19 cellular contexts compared by ENCODE assay signal in genomic region chr6:56693988-56694387, GRCh38. TPM values are rescaled to one million over a fixed set of nuclear protein-coding genes. Genes with fewer than 3 reads are reported as not detected.
DNase-seq lines count a peak whose midpoint lies in the region; ATAC-seq, FAIRE-seq and TF ChIP-seq lines count a peak whose summit lies in the region.
"Had no signal": no experiment of that assay in that cellular context is flagged by ENCODE, and none has a peak within 500 bp of the region (broad histone marks: within the 10 kb centered on the region; RNA-seq: fewer than 3 reads in every experiment).

No MANE protein-coding gene starts in this region.

- intact Hi-C loops in endothelial cell of umbilical vein (cut with micrococcal nuclease), result loop anchor here (5.0 kb wide), 1 partner anchor 42 kb away; no protein-coding TSS in a partner anchor
- intact Hi-C loops in pancreas (cut with DNase I), result no loop called here

- CTCF ChIA-PET in endothelial cell of umbilical vein (lab: Charles Lee), result interaction anchor here (1.4 to 1.5 kb wide), 4 partner anchors 24 to 150 kb away, joined by 3 to 5 read pairs (median 4); no protein-coding TSS in a partner anchor

- H3K4me1 ChIP-seq in endothelial cell of umbilical vein (ENCODE audit: control insufficient read depth, extremely low read depth, insufficient read depth, low read length) (peaks cover 52% of the 10 kb centered on the region), pancreas (peaks cover 0 to 11% (median 9%) of the 10 kb centered on the region in 3 donors)
- H3K4me1 ChIP-seq: parathyroid adenoma had no signal

- ATAC-seq in pancreas, result peak in 3 of 4 donors; percentile 26 to 39 (median 32)
- ATAC-seq in GM18519 (IDR thresholded peaks at IDR 0.05; ENCODE audit: low FRiP score, unreplicated experiment), result no peak
- ATAC-seq: naive thymus-derived CD4-positive, alpha-beta T cell had no signal

- in situ Hi-C loops in ACHN (cut with HindIII; ENCODE audit: low pct_ligation_motif_present, low pct_unique_long_range_greater_than_20kb, low sequenced_read_pairs), result no loop called here

- H4K20me1 ChIP-seq in endothelial cell of umbilical vein (replicated peaks; ENCODE audit: control insufficient read depth, extremely low read depth, insufficient read depth, low read length), result no peaks in the 10 kb centered on the region

- no TSS peak for BruUV-seq in endothelial cell of umbilical vein (replicated peaks; lab: Mats Ljungman, UMichigan)

- no peak overlapping the region for H2AFZ ChIP-seq in endothelial cell of umbilical vein (ENCODE audit: low read depth, low read length)
- H2AFZ ChIP-seq: parathyroid adenoma had no signal

- FAIRE-seq in endothelial cell of umbilical vein (lab: Jason Lieb, UNC) (no peak), pancreas (lab: Jason Lieb, UNC) (peak; percentile 97)

- H3K9me3 ChIP-seq in endothelial cell of umbilical vein (replicated peaks; ENCODE audit: control insufficient read depth, insufficient read depth, low read length) (no peaks in the 10 kb centered on the region), pancreas (no peaks in the 10 kb centered on the region)
- H3K9me3 ChIP-seq: tibial artery had no signal

- no peak for TF ChIP-seq CTCF in endothelial cell of umbilical vein (IDR thresholded peaks at IDR 0.05; ENCODE audit: extremely low read depth in 1 of 2, insufficient read depth in 1 of 2, low read depth in 1 of 2, low read length in 2 of 2)
- TF ChIP-seq CTCF in pancreas (IDR thresholded peaks at IDR 0.05), result no peak

- H3K4me3 ChIP-seq in endothelial cell of umbilical vein (replicated peaks in 1 of 3; ENCODE audit: insufficient read depth in 1 of 3, low read depth in 1 of 3, low read length in 3 of 3) (no peak overlapping the region), pancreas (no peak overlapping the region)

- H3K27me3 ChIP-seq in endothelial cell of umbilical vein (ENCODE audit: control insufficient read depth in 2 of 2, insufficient read depth in 2 of 2, low read length in 2 of 2), result no peaks in the 10 kb centered on the region
- H3K27me3 ChIP-seq in pancreas, result no peaks in the 10 kb centered on the region
- H3K27me3 ChIP-seq: tibial artery had no signal

- DNase-seq in ACHN (peak; percentile 34), LoVo (ENCODE audit: low spot score) (peak; percentile 74), endothelial cell of umbilical vein (ENCODE audit: low read depth, low spot score) (peak; percentile 39), pancreas (no peak), iPS-NIHi7 (ENCODE audit: extremely low spot score) (no peak), activated gamma-delta T cell treated with Interleukin-2 at 50 U/mL for 16 hours (no peak)
- no peak for DNase-seq in central memory CD4-positive, alpha-beta T cell
- DNase-seq: DND-41; endodermal cell; kidney; mesendoderm; naive thymus-derived CD4-positive, alpha-beta T cell; NCI-H1417 treated with DMSO at 0.1 percent for 48 hours; NCI-H2171; NCI-H526; stimulated activated naive CD4-positive, alpha-beta T cell treated with Interleukin-2 at 50 U/mL for 16 hours; tibial artery had no signal

- no peak for TF ChIP-seq POLR2A in endothelial cell of umbilical vein (IDR thresholded peaks at IDR 0.05; ENCODE audit: low read depth, low read length)

- POLR2A ChIA-PET in endothelial cell of umbilical vein (lab: Charles Lee), result no interaction called here

- H3K9me1 ChIP-seq in endothelial cell of umbilical vein (replicated peaks; ENCODE audit: control insufficient read depth, extremely low read depth, insufficient read depth, low read length), result no peaks in the 10 kb centered on the region

- no peak overlapping the region for H3K9ac ChIP-seq in endothelial cell of umbilical vein (replicated peaks; ENCODE audit: extremely low read depth, insufficient read depth, low read length)
- H3K9ac ChIP-seq: parathyroid adenoma had no signal

- peak overlapping the region; percentile 1 for H3K4me2 ChIP-seq in endothelial cell of umbilical vein (ENCODE audit: insufficient read depth, low read length)

- H3K36me3 ChIP-seq in endothelial cell of umbilical vein (ENCODE audit: control insufficient read depth in 2 of 2, extremely low read depth in 1 of 2, insufficient read depth in 2 of 2, low read length in 2 of 2), result no peaks in the 10 kb centered on the region
- no peaks in the 10 kb centered on the region for H3K36me3 ChIP-seq in pancreas
- H3K36me3 ChIP-seq: tibial artery had no signal

- H3K27ac ChIP-seq in endothelial cell of umbilical vein (ENCODE audit: insufficient read depth, low read depth, low read length) (peak overlapping the region; percentile 38), pancreas (peak overlapping the region in 1 of 4 donors; percentile 81)
- H3K27ac ChIP-seq: parathyroid adenoma had no signal

- dilution Hi-C loops in endothelial cell of umbilical vein (cut with MboI; ENCODE audit: extremely low pct_ligation_motif_present, low sequenced_read_pairs), result no loop called here

- peaks cover 2% of the 10 kb centered on the region for H3K79me2 ChIP-seq in endothelial cell of umbilical vein (ENCODE audit: control insufficient read depth, insufficient read depth, low read length)
- H3K79me2 ChIP-seq: parathyroid adenoma had no signal

TF ChIP-seq in endothelial cell of umbilical vein, 7 proteins besides CTCF, POLR2A, EP300 and RAD21:
- TF ChIP-seq JUN (IDR thresholded peaks at IDR 0.05; ENCODE audit: borderline replicate concordance, insufficient read depth, insufficient read length, low read depth), result peak; percentile 54
- no peak for TF ChIP-seq EZH2 (IDR thresholded peaks at IDR 0.05; ENCODE audit: borderline replicate concordance, low read depth, low read length, severe bottlenecking)
- peak; percentile 55 for TF ChIP-seq FOS (IDR thresholded peaks at IDR 0.05; ENCODE audit: borderline replicate concordance, insufficient read depth, low read length)

RNA-seq across cellular contexts. Expression of gene DST, which starts 51.3 kb away (rescaled TPM):
- total RNA-seq in endothelial cell of umbilical vein (206 and 253 TPM in 2 replicates), pancreas (100 to 1,000 TPM in 2 of 6 donors, 10 to 100 TPM in 4; 54.9 to 149 (median 75.7) TPM)
- polyA plus RNA-seq in endothelial cell of umbilical vein (62.3 and 70.2 TPM in 2 replicates), pancreas (10 to 100 TPM; 42.4 to 75.5 TPM)
- 37.1 and 41.0 TPM in 2 replicates for polyA plus RNA-seq in endothelial cell of umbilical vein (2011; cell fraction: cytosol; rRNA removed)
- polyA plus RNA-seq in endothelial cell of umbilical vein (2011; cell fraction: nucleus; rRNA removed), result 386 and 476 TPM in 2 replicates
- 110 and 119 TPM in 2 replicates for polyA plus RNA-seq in endothelial cell of umbilical vein (2012)
- 406 and 457 TPM in 2 replicates for polyA minus RNA-seq in endothelial cell of umbilical vein
- 27.3 TPM for polyA minus RNA-seq in endothelial cell of umbilical vein (2011; cell fraction: cytosol; rRNA and poly(A)+ RNA removed)
- polyA minus RNA-seq in endothelial cell of umbilical vein (2011; cell fraction: nucleus; rRNA and poly(A)+ RNA removed), result 1,287 and 1,746 TPM in 2 replicates

Comparison
In these comparisons a context has a peak if more than half of its experiments do, and no peak if none do; other contexts are left out.
1. DNase-seq: peak in ACHN (single experiment), LoVo (single experiment) and endothelial cell of umbilical vein (single experiment); none in pancreas (0 of 6), central memory CD4-positive, alpha-beta T cell (single experiment), iPS-NIHi7 (single experiment) and activated gamma-delta T cell treated with Interleukin-2 at 50 U/mL for 16 hours (single experiment).